Comparison of ENCODE assay signal across 12 cellular contexts in genomic region chr12:27751386-27752047, GRCh38. TPM values are rescaled to one million over a fixed set of nuclear protein-coding genes. Genes with fewer than 3 reads are reported as not detected.
A peak's percentile ranks its signal among the peaks of the same experiment; 100 is the strongest.
DNase-seq lines count a peak whose midpoint lies in the region; ATAC-seq, FAIRE-seq and TF ChIP-seq lines count a peak whose summit lies in the region.
"Had no signal": no experiment of that assay in that cellular context is flagged by ENCODE, and none has a peak within 500 bp of the region (broad histone marks: within the 10 kb centered on the region; RNA-seq: fewer than 3 reads in every experiment).

No MANE protein-coding gene starts in this region.

- peaks cover 19% of the 10 kb centered on the region for H3K79me2 ChIP-seq in PC-9 (ENCODE audit: low read depth)

- H3K4me2 ChIP-seq in PC-9: no peak overlapping the region

- POLR2A ChIA-PET in PC-9 (lab: Charles Lee; ENCODE audit: unreplicated experiment): no interaction called here

- FAIRE-seq in kidney (lab: Jason Lieb, UNC) (no peak), urothelium cell line (lab: Jason Lieb, UNC) (peak; percentile 59)

- CTCF ChIA-PET in PC-9 (lab: Charles Lee): no interaction called here

- H3K9me3 Mint-ChIP-seq in activated naive CD8-positive, alpha-beta T cell treated with anti-CD3 and anti-CD28 coated beads, Interleukin-2, amount 50 U/mL, for 24 hours: no peaks in the 10 kb centered on the region
- H3K9me3 Mint-ChIP-seq in activated naive CD8-positive, alpha-beta T cell treated with anti-CD3 and anti-CD28 coated beads for 36 hours: no peaks in the 10 kb centered on the region
- no peaks in the 10 kb centered on the region for H3K9me3 Mint-ChIP-seq in activated T-helper 1 cell treated with anti-CD3 and anti-CD28 coated beads, Interleukin-12 subunit alpha, Interleukin-12 subunit beta, Interleukin-2, Interleukin-4 antibody, amounts not matched to agents 30 ng/mL and 10 ng/mL and 1 ng/mL, durations not matched to agents 14 hours and 24 hours and 36 hours
- H3K9me3 Mint-ChIP-seq: brain had no signal

- H3K27me3 Mint-ChIP-seq in activated naive CD8-positive, alpha-beta T cell treated with anti-CD3 and anti-CD28 coated beads, Interleukin-2, amount 50 U/mL, for 24 hours: no peaks in the 10 kb centered on the region
- H3K27me3 Mint-ChIP-seq in activated naive CD8-positive, alpha-beta T cell treated with anti-CD3 and anti-CD28 coated beads for 36 hours: no peaks in the 10 kb centered on the region
- no peaks in the 10 kb centered on the region for H3K27me3 Mint-ChIP-seq in activated T-helper 1 cell treated with anti-CD3 and anti-CD28 coated beads, Interleukin-12 subunit alpha, Interleukin-12 subunit beta, Interleukin-2, Interleukin-4 antibody, amounts not matched to agents 30 ng/mL and 10 ng/mL and 1 ng/mL, durations not matched to agents 14 hours and 24 hours and 36 hours (ENCODE audit: insufficient read depth)
- H3K27me3 Mint-ChIP-seq: brain had no signal

- no peaks in the 10 kb centered on the region for H3K9me2 ChIP-seq in PC-9 (ENCODE audit: insufficient read depth)

- no peak overlapping the region for H2AFZ ChIP-seq in PC-9

- peak overlapping the region; percentile 27 for H3K27ac Mint-ChIP-seq in activated naive CD8-positive, alpha-beta T cell treated with anti-CD3 and anti-CD28 coated beads, Interleukin-2, amount 50 U/mL, for 24 hours
- no peak overlapping the region for H3K27ac Mint-ChIP-seq in activated naive CD8-positive, alpha-beta T cell treated with anti-CD3 and anti-CD28 coated beads for 36 hours
- no peak overlapping the region for H3K27ac Mint-ChIP-seq in activated T-helper 1 cell treated with anti-CD3 and anti-CD28 coated beads, Interleukin-12 subunit alpha, Interleukin-12 subunit beta, Interleukin-2, Interleukin-4 antibody, amounts not matched to agents 30 ng/mL and 10 ng/mL and 1 ng/mL, durations not matched to agents 14 hours and 24 hours and 36 hours

- H3K36me3 ChIP-seq in PC-9 (ENCODE audit: low read depth) (peaks cover 16% of the 10 kb centered on the region), kidney (ENCODE audit: control insufficient read depth in 1 of 2, insufficient read depth in 2 of 2, low read length in 2 of 2) (peaks cover 0 to 4% of the 10 kb centered on the region in 2 donors)

- intact Hi-C loops in PC-9 (cut with micrococcal nuclease; ENCODE audit: unreplicated experiment): no loop called here
- intact Hi-C loops in kidney (cut with DNase I): no loop called here
- intact Hi-C loops in activated T-helper 1 cell treated with anti-CD3 and anti-CD28 coated beads, Interleukin-12 subunit alpha, Interleukin-12 subunit beta, Interleukin-2, Interleukin-4 antibody, amounts not matched to agents 30 ng/mL and 10 ng/mL and 1 ng/mL, durations not matched to agents 14 hours and 24 hours and 36 hours (cut with micrococcal nuclease): no loop called here

- TF ChIP-seq CTCF in PC-9 (conservative IDR thresholded peaks at IDR 0.05) (no peak), kidney (IDR thresholded peaks at IDR 0.05; ENCODE audit: borderline replicate concordance, extremely low read depth, insufficient read depth) (no peak)

- no peak for ATAC-seq in activated naive CD8-positive, alpha-beta T cell treated with anti-CD3 and anti-CD28 coated beads, Interleukin-2, amount 50 U/mL, for 24 hours
- no peak for ATAC-seq in HG02759 (IDR thresholded peaks at IDR 0.05; ENCODE audit: unreplicated experiment)
- ATAC-seq: Panc1, right cardiac atrium had no signal

- peaks cover 35% of the 10 kb centered on the region for H3K4me1 ChIP-seq in PC-9 (replicated peaks; ENCODE audit: insufficient read depth)
- peaks cover 3 to 5% of the 10 kb centered on the region in 2 donors for H3K4me1 ChIP-seq in kidney (ENCODE audit: control insufficient read depth in 1 of 2, insufficient read depth in 1 of 2, low read depth in 1 of 2, low read length in 2 of 2)

- H3K27ac ChIP-seq in PC-9 (peak overlapping the region; percentile 53), kidney (ENCODE audit: low read depth in 2 of 2, low read length in 2 of 2) (peak overlapping the region; percentile 66 to 69)
- H3K27ac ChIP-seq: esophagus muscularis mucosa had no signal

- no peak overlapping the region for H3K9ac ChIP-seq in kidney (ENCODE audit: low read length in 2 of 2)

- no peak for DNase-seq in activated naive CD8-positive, alpha-beta T cell treated with anti-CD3 and anti-CD28 coated beads, Interleukin-2, amount 50 U/mL, for 24 hours
- DNase-seq in activated naive CD8-positive, alpha-beta T cell treated with anti-CD3 and anti-CD28 coated beads for 36 hours: no peak
- peak in 1 of 2 experiments; percentile 16 for DNase-seq in PC-9
- DNase-seq in kidney: no peak
- DNase-seq in urothelium cell line (ENCODE audit: low spot score): peak; percentile 34
- DNase-seq in activated T-helper 1 cell treated with anti-CD3 and anti-CD28 coated beads, Interleukin-12 subunit alpha, Interleukin-12 subunit beta, Interleukin-2, Interleukin-4 antibody, amounts not matched to agents 30 ng/mL and 10 ng/mL and 1 ng/mL, durations not matched to agents 14 hours and 24 hours and 36 hours (ENCODE audit: low spot score): no peak
- DNase-seq in cerebellum (ENCODE audit: low spot score): no peak
- DNase-seq: right cardiac atrium had no signal

- H3K4me3 ChIP-seq in PC-9 (no peak overlapping the region), kidney (ENCODE audit: low read length in 2 of 2) (no peak overlapping the region)
- H3K4me3 ChIP-seq: esophagus muscularis mucosa had no signal

- no TSS peak for BruUV-seq in PC-9 (replicated peaks; lab: Mats Ljungman, UMichigan)

- no peaks in the 10 kb centered on the region for H3K27me3 ChIP-seq in PC-9 (ENCODE audit: insufficient read depth, low read depth)
- H3K27me3 ChIP-seq: esophagus muscularis mucosa had no signal

- H4K20me1 ChIP-seq in PC-9 (ENCODE audit: insufficient read depth): no peaks in the 10 kb centered on the region

- H3K4me3 Mint-ChIP-seq in activated naive CD8-positive, alpha-beta T cell treated with anti-CD3 and anti-CD28 coated beads, Interleukin-2, amount 50 U/mL, for 24 hours: no peak overlapping the region
- no peak overlapping the region for H3K4me3 Mint-ChIP-seq in activated naive CD8-positive, alpha-beta T cell treated with anti-CD3 and anti-CD28 coated beads for 36 hours
- no peak overlapping the region for H3K4me3 Mint-ChIP-seq in activated T-helper 1 cell treated with anti-CD3 and anti-CD28 coated beads, Interleukin-12 subunit alpha, Interleukin-12 subunit beta, Interleukin-2, Interleukin-4 antibody, amounts not matched to agents 30 ng/mL and 10 ng/mL and 1 ng/mL, durations not matched to agents 14 hours and 24 hours and 36 hours
- H3K4me3 Mint-ChIP-seq: brain had no signal

- peaks cover 3% of the 10 kb centered on the region; the same call in 1 of the 2 replicates for H3K9me3 ChIP-seq in PC-9 (ENCODE audit: insufficient read depth, low read depth)
- H3K9me3 ChIP-seq in kidney (ENCODE audit: control insufficient read depth in 1 of 2, low read length in 2 of 2): no peaks in the 10 kb centered on the region
- H3K9me3 ChIP-seq: esophagus muscularis mucosa had no signal

- peaks cover 21% of the 10 kb centered on the region for H3K36me3 Mint-ChIP-seq in activated naive CD8-positive, alpha-beta T cell treated with anti-CD3 and anti-CD28 coated beads, Interleukin-2, amount 50 U/mL, for 24 hours (ENCODE audit: low read depth)
- H3K36me3 Mint-ChIP-seq in activated naive CD8-positive, alpha-beta T cell treated with anti-CD3 and anti-CD28 coated beads for 36 hours: peaks cover 21% of the 10 kb centered on the region
- peaks cover 20% of the 10 kb centered on the region for H3K36me3 Mint-ChIP-seq in activated T-helper 1 cell treated with anti-CD3 and anti-CD28 coated beads, Interleukin-12 subunit alpha, Interleukin-12 subunit beta, Interleukin-2, Interleukin-4 antibody, amounts not matched to agents 30 ng/mL and 10 ng/mL and 1 ng/mL, durations not matched to agents 14 hours and 24 hours and 36 hours (ENCODE audit: low read depth)

- peaks cover 19% of the 10 kb centered on the region; the same call in 1 of the 2 replicates for H3F3A ChIP-seq in PC-9 (ENCODE audit: insufficient read depth, low read depth)

- H3K4me1 Mint-ChIP-seq in activated naive CD8-positive, alpha-beta T cell treated with anti-CD3 and anti-CD28 coated beads, Interleukin-2, amount 50 U/mL, for 24 hours: no peaks in the 10 kb centered on the region
- no peaks in the 10 kb centered on the region for H3K4me1 Mint-ChIP-seq in activated naive CD8-positive, alpha-beta T cell treated with anti-CD3 and anti-CD28 coated beads for 36 hours
- H3K4me1 Mint-ChIP-seq in activated T-helper 1 cell treated with anti-CD3 and anti-CD28 coated beads, Interleukin-12 subunit alpha, Interleukin-12 subunit beta, Interleukin-2, Interleukin-4 antibody, amounts not matched to agents 30 ng/mL and 10 ng/mL and 1 ng/mL, durations not matched to agents 14 hours and 24 hours and 36 hours (ENCODE audit: low read depth): no peaks in the 10 kb centered on the region

RNA-seq across cellular contexts. Expression of gene KLHL42, which starts 28.5 kb away (rescaled TPM):
- 10 to 100 TPM; 16.3 to 16.4 TPM for total RNA-seq in activated naive CD8-positive, alpha-beta T cell treated with anti-CD3 and anti-CD28 coated beads for 36 hours
- total RNA-seq in PC-9 (2021) (33.6 and 34.5 TPM in 2 replicates), kidney (21.2 TPM), cerebellum (59.2 TPM)
- 6.6 TPM for polyA plus RNA-seq in kidney (ENCODE audit: insufficient read depth, low read depth, low replicate concordance)
- 19.5 and 21.7 TPM in 2 replicates for total RNA-seq in activated T-helper 1 cell treated with anti-CD3 and anti-CD28 coated beads, Interleukin-12 subunit alpha, Interleukin-12 subunit beta, Interleukin-2, Interleukin-4 antibody, amounts not matched to agents 30 ng/mL and 10 ng/mL and 1 ng/mL, durations not matched to agents 14 hours and 24 hours and 36 hours

RNA-seq across cellular contexts. Expression of gene MANSC4, which starts 28.5 kb away (rescaled TPM):
- not detected for total RNA-seq in activated naive CD8-positive, alpha-beta T cell treated with anti-CD3 and anti-CD28 coated beads for 36 hours
- not detected in 2 replicates for total RNA-seq in PC-9 (2021)
- total RNA-seq in kidney: not detected
- not detected for polyA plus RNA-seq in kidney (ENCODE audit: insufficient read depth, low read depth, low replicate concordance)
- not detected in 2 replicates for total RNA-seq in activated T-helper 1 cell treated with anti-CD3 and anti-CD28 coated beads, Interleukin-12 subunit alpha, Interleukin-12 subunit beta, Interleukin-2, Interleukin-4 antibody, amounts not matched to agents 30 ng/mL and 10 ng/mL and 1 ng/mL, durations not matched to agents 14 hours and 24 hours and 36 hours
- total RNA-seq in cerebellum: 0.27 TPM
- total RNA-seq: right cardiac atrium had no signal
- polyA plus RNA-seq: right cardiac atrium had no signal

RNA-seq across cellular contexts. Expression of gene MRPS35, which starts 40.9 kb away (rescaled TPM):
- total RNA-seq in activated naive CD8-positive, alpha-beta T cell treated with anti-CD3 and anti-CD28 coated beads for 36 hours: 10 to 100 TPM; 69.5 to 70.2 TPM
- total RNA-seq in PC-9 (2021) (80.6 and 91.7 TPM in 2 replicates), kidney (40.1 TPM), cerebellum (36.1 TPM)
- polyA plus RNA-seq in kidney (ENCODE audit: insufficient read depth, low read depth, low replicate concordance): 97.8 TPM
- 59.8 and 72.2 TPM in 2 replicates for total RNA-seq in activated T-helper 1 cell treated with anti-CD3 and anti-CD28 coated beads, Interleukin-12 subunit alpha, Interleukin-12 subunit beta, Interleukin-2, Interleukin-4 antibody, amounts not matched to agents 30 ng/mL and 10 ng/mL and 1 ng/mL, durations not matched to agents 14 hours and 24 hours and 36 hours

RNA-seq across cellular contexts. Expression of gene REP15, which starts 55.3 kb away (rescaled TPM):
- under 1 TPM; 0.20 to 0.33 TPM for total RNA-seq in activated naive CD8-positive, alpha-beta T cell treated with anti-CD3 and anti-CD28 coated beads for 36 hours
- total RNA-seq in PC-9 (2021): 0.63 and 1.4 TPM in 2 replicates
- total RNA-seq in kidney: 3.2 TPM
- 1.3 TPM for polyA plus RNA-seq in kidney (ENCODE audit: insufficient read depth, low read depth, low replicate concordance)
- 1.4 and 1.6 TPM in 2 replicates for total RNA-seq in activated T-helper 1 cell treated with anti-CD3 and anti-CD28 coated beads, Interleukin-12 subunit alpha, Interleukin-12 subunit beta, Interleukin-2, Interleukin-4 antibody, amounts not matched to agents 30 ng/mL and 10 ng/mL and 1 ng/mL, durations not matched to agents 14 hours and 24 hours and 36 hours
- 0.82 TPM for total RNA-seq in cerebellum
